In the genomic region with DNA sequence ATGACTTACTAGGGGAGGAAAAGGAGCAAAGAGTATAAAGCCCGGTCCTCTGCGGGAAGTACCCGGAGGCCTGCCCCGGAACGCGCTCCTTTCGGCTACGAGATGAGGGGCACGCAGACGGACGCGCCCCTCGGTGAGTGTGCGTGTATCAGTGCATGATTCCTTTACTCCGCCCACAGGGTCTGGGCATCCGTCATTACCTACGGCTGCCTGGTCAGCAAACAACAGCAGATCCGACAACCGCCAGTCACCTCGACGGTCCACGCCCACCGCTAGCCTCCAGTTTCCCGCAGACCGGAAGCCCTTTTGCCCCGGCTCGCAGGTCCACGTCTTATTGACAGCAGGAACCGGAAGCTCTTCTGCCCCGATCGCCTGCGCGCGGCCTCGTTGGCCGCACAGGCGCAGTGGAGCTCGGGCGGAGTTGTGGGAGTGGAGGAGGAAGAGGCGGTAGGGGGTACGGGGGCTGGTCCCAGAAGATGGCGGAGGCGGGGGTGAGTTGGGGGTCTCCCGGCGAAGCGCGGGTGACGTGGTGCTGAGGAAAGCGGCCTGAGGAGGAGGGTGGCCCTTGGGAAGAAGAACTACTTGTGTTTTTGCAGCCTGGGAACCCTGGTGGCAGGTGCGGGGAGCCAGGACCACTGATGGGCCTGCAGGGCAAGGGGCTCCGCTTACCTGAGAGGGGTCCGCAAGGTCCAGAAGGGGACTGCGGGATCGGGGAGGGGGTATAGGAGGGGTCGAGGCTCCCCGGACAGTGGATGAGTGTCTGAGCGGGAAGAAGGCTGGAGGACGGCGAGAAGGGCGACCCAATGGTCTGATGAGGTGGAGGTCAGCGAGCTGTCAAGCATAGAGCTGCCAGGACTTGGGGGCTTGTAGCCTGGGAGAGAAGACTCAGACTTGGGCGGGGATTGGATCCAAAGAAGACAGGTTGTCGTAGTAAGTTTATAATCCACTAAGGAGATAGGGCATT, we compare ENCODE assay signal across 7 cellular contexts.
DNase-seq lines count a peak whose midpoint lies in the region; ATAC-seq and TF ChIP-seq lines count a peak whose summit lies in the region.

A gene (plus strand): TSS at position 421 of the 964 bp plus-strand sequence. CDS start 8,086 bp downstream, outside the sequence.

- peak; percentile 65 for TF ChIP-seq POLR2A in GM18505 (IDR thresholded peaks at IDR 0.05; ENCODE audit: borderline replicate concordance, extremely low read depth, insufficient read depth, insufficient read length)

- TF ChIP-seq CTCF in astrocyte of the cerebellum (IDR thresholded peaks at IDR 0.05; ENCODE audit: low read depth, low read length, missing control alignments) = no peak
- TF ChIP-seq CTCF in retinal pigment epithelial cell (conservative IDR thresholded peaks at IDR 0.05; ENCODE audit: low read depth, low read length) = peak; percentile 16

- ATAC-seq in GM18505 (IDR thresholded peaks at IDR 0.05; ENCODE audit: unreplicated experiment) (peak; percentile 96), HG02973 (IDR thresholded peaks at IDR 0.05; ENCODE audit: unreplicated experiment) (peak; percentile 95)

- DNase-seq in NCI-H2029 (lab: John Stamatoyannopoulos, UW) (peak; percentile 89), T-helper 22 cell (ENCODE audit: low read depth) (peak; percentile 79), astrocyte of the cerebellum (ENCODE audit: low read depth) (peak; percentile 86), hippocampal formation (lab: John Stamatoyannopoulos, UW) (peak; percentile 91 to 94), retinal pigment epithelial cell (ENCODE audit: low read depth) (peak; percentile 90)

- H3K4me3 ChIP-seq in astrocyte of the cerebellum (ENCODE audit: low read depth, low read length) = peak within 1 kb of the TSS; percentile 91
- H3K4me3 ChIP-seq in retinal pigment epithelial cell (ENCODE audit: low read length) = peak within 1 kb of the TSS; percentile 90

- in situ Hi-C loops in astrocyte of the cerebellum (cut with HindIII; ENCODE audit: low sequenced_read_pairs) = no loop called here

Comparison
In these comparisons a context has a peak if more than half of its experiments do, and no peak if none do; other contexts are left out.
1. Peak in every context shown above with its lines: DNase-seq, ATAC-seq and H3K4me3 ChIP-seq.